21 cellular contexts compared by ENCODE assay signal in the genomic region with DNA sequence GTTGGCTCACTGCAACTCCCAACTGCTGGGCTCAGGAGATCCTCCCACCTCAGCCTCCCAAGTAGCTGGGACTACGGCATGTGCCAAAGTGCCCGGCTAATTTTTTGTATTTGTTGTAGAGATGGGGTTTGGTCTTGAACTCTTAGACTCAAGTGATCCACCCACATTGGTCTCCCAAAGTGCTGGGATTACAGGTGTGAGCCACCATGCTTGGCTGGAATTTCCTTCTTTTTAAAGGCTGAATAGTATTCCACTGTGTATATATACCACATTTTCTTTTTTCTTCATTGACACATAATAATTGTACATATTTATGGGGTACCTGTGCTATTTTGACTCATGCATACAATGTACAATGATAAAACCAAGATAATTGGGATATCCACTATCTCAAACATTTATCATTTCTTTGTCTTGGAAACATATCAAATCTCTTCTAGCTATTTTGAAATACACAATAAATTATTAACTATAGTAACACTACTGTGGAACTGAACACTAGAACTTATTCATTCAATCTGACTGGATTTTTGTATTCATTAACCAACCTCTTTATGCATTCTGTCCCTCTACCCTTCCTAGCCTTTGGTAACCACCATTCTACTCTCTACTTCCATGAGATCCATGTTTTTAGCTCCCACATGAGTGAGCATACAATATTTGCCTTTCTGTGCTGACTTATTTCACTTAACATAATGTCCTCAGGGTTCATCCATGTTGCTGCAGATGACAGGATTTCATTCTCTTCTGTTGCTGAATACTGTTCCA.
"Had no signal": no experiment of that assay in that cellular context is flagged by ENCODE, and none has a peak within 500 bp of the region (broad histone marks: within the 10 kb centered on the region; RNA-seq: fewer than 3 reads in every experiment).

No MANE protein-coding gene starts in this region.

- H3K9me3 ChIP-seq: gastrocnemius medialis, heart left ventricle, mucosa of descending colon, thoracic aorta, upper lobe of left lung had no signal

- H3K9ac ChIP-seq: neural progenitor cell had no signal

- H3K4me3 ChIP-seq: gastrocnemius medialis, heart left ventricle, mucosa of descending colon, neural progenitor cell, thoracic aorta, upper lobe of left lung had no signal

- H3K27ac Mint-ChIP-seq: activated CD8-positive, alpha-beta T cell treated with anti-CD3 and anti-CD28 coated beads for 36 hours; naive B cell; neural progenitor cell; T-cell; WTC11 had no signal

- H3K4me1 ChIP-seq: neural progenitor cell, upper lobe of left lung had no signal

- H3K36me3 ChIP-seq: neural progenitor cell had no signal

- H3K27ac ChIP-seq: gastrocnemius medialis, heart left ventricle, neural progenitor cell, thoracic aorta, upper lobe of left lung had no signal

- FAIRE-seq: endometrium had no signal

- DNase-seq: activated CD4-positive, alpha-beta T cell treated with anti-CD3 and anti-CD28 coated beads for 4 hours; activated CD8-positive, alpha-beta memory T cell treated with anti-CD3 and anti-CD28 coated beads, Interleukin-2, amount 50 U/mL, for 4 hours; activated CD8-positive, alpha-beta T cell treated with anti-CD3 and anti-CD28 coated beads for 36 hours; activated naive CD4-positive, alpha-beta T cell treated with anti-CD3 and anti-CD28 coated beads, Interleukin-2, amount 50 U/mL, for 16 hours; activated T-cell treated with anti-CD3 and anti-CD28 coated beads, Interleukin-2, amount 50 U/mL, for 4 hours; aorta; cerebellar nuclear complex; cortex of kidney; gastrocnemius medialis; heart left ventricle; left colon; naive B cell; stimulated activated CD4-positive, alpha-beta T cell treated with anti-CD3 and anti-CD28 coated beads, Interleukin-4, amount 100 ng/mL, for 24 hours; T-cell; upper lobe of left lung had no signal

- H3K4me1 Mint-ChIP-seq: neural progenitor cell had no signal

- H3K27me3 Mint-ChIP-seq: activated CD8-positive, alpha-beta T cell treated with anti-CD3 and anti-CD28 coated beads for 36 hours; naive B cell; T-cell had no signal

- H3K4me2 ChIP-seq: neural progenitor cell had no signal

- H3K9me3 Mint-ChIP-seq: activated CD8-positive, alpha-beta T cell treated with anti-CD3 and anti-CD28 coated beads for 36 hours; activated T-cell treated with anti-CD3 and anti-CD28 coated beads, Interleukin-2, amount 50 U/mL, for 4 hours; naive B cell; neural progenitor cell; stimulated activated effector memory CD8-positive, alpha-beta T cell treated with anti-CD3 and anti-CD28 coated beads, Interleukin-12 subunit alpha, Interleukin-12 subunit beta, amount 100 ng/mL, for 72 hours; T-cell; WTC11 had no signal

- H2AFZ ChIP-seq: neural progenitor cell had no signal

- H3K4me3 Mint-ChIP-seq: activated CD8-positive, alpha-beta T cell treated with anti-CD3 and anti-CD28 coated beads for 36 hours; activated T-cell treated with anti-CD3 and anti-CD28 coated beads, Interleukin-2, amount 50 U/mL, for 4 hours; naive B cell; neural progenitor cell; stimulated activated effector memory CD8-positive, alpha-beta T cell treated with anti-CD3 and anti-CD28 coated beads, Interleukin-12 subunit alpha, Interleukin-12 subunit beta, amount 100 ng/mL, for 72 hours; T-cell; WTC11 had no signal

- H3K27me3 ChIP-seq: gastrocnemius medialis, heart left ventricle, neural progenitor cell, upper lobe of left lung had no signal
